Comparison of ENCODE assay signal across 1 cellular context in genomic region chr18:1511619-1512311, GRCh38.
TF ChIP-seq lines count a peak whose summit lies in the region.

No MANE protein-coding gene starts in this region.

TF ChIP-seq in HepG2, 621 proteins besides CTCF, POLR2A, EP300 and RAD21 (continued from another document):
- no peak for TF ChIP-seq NFAT5 (CRISPR knock-in tag; IDR thresholded peaks at IDR 0.05)
